ENCODE assay signal across 1 cellular context in the genomic region with DNA sequence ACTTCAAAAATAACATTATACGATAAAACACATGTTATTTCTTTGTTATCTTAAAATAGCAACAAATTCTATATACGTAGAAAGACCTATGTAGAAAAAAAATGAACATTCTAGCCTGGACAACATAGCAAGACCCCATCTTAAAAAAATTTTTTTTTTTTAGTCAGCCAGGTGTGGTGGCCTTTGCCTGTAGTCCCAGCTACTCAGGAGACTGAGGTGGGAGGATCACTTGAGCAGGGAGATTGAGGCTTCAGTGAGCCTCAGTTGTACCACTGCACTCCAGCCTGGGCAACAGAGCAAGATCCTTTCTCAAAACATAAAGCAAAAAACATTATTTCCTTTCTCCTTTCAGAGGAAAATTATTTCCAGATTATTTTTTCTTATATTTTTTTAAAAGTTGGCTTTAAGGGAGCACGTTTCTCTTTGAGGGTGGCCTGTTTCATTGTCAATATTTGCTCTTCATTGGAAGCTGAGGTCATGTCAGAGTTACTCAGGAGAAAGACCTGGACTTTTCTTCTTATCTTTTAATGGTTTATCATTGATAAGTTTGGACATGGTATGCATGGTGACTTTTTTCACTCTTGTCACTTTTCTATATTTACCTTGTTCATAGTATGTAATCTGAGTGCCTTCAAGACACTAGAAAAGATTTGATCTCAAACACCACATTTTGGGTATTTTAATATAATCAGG.
A peak's percentile ranks its signal among the peaks of the same experiment; 100 is the strongest.
TF ChIP-seq lines count a peak whose summit lies in the region.

No MANE protein-coding gene starts in this region.

TF ChIP-seq in HepG2, 621 proteins besides CTCF, POLR2A, EP300 and RAD21 (continued from another document and continues in another):
- TF ChIP-seq, protein P1, sequence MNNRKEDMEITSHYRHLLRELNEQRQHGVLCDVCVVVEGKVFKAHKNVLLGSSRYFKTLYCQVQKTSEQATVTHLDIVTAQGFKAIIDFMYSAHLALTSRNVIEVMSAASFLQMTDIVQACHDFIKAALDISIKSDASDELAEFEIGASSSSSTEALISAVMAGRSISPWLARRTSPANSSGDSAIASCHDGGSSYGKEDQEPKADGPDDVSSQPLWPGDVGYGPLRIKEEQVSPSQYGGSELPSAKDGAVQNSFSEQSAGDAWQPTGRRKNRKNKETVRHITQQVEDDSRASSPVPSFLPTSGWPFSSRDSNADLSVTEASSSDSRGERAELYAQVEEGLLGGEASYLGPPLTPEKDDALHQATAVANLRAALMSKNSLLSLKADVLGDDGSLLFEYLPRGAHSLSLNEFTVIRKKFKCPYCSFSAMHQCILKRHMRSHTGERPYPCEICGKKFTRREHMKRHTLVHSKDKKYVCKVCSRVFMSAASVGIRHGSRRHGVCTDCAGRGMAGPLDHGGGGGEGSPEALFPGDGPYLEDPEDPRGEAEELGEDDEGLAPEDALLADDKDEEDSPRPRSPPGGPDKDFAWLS (CRISPR knock-in tag; IDR thresholded peaks at IDR 0.05; ENCODE audit: borderline replicate concordance): no peak
- TF ChIP-seq NFIC (IDR thresholded peaks at IDR 0.05; ENCODE audit: low read length): peak; percentile 56; the same call in 1 of the 2 replicates
- peak; percentile 92 for TF ChIP-seq ZMYM3 (CRISPR knock-in tag; IDR thresholded peaks at IDR 0.05)
- TF ChIP-seq, protein P2, sequence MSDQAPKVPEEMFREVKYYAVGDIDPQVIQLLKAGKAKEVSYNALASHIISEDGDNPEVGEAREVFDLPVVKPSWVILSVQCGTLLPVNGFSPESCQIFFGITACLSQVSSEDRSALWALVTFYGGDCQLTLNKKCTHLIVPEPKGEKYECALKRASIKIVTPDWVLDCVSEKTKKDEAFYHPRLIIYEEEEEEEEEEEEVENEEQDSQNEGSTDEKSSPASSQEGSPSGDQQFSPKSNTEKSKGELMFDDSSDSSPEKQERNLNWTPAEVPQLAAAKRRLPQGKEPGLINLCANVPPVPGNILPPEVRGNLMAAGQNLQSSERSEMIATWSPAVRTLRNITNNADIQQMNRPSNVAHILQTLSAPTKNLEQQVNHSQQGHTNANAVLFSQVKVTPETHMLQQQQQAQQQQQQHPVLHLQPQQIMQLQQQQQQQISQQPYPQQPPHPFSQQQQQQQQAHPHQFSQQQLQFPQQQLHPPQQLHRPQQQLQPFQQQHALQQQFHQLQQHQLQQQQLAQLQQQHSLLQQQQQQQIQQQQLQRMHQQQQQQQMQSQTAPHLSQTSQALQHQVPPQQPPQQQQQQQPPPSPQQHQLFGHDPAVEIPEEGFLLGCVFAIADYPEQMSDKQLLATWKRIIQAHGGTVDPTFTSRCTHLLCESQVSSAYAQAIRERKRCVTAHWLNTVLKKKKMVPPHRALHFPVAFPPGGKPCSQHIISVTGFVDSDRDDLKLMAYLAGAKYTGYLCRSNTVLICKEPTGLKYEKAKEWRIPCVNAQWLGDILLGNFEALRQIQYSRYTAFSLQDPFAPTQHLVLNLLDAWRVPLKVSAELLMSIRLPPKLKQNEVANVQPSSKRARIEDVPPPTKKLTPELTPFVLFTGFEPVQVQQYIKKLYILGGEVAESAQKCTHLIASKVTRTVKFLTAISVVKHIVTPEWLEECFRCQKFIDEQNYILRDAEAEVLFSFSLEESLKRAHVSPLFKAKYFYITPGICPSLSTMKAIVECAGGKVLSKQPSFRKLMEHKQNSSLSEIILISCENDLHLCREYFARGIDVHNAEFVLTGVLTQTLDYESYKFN (CRISPR knock-in tag; conservative IDR thresholded peaks at IDR 0.05): peak; percentile 67
- TF ChIP-seq FOXA3 (CRISPR knock-in tag; IDR thresholded peaks at IDR 0.05): peak; percentile 89
- no peak for TF ChIP-seq ZNF335 (CRISPR knock-in tag; IDR thresholded peaks at IDR 0.05)
- TF ChIP-seq, protein P3, sequence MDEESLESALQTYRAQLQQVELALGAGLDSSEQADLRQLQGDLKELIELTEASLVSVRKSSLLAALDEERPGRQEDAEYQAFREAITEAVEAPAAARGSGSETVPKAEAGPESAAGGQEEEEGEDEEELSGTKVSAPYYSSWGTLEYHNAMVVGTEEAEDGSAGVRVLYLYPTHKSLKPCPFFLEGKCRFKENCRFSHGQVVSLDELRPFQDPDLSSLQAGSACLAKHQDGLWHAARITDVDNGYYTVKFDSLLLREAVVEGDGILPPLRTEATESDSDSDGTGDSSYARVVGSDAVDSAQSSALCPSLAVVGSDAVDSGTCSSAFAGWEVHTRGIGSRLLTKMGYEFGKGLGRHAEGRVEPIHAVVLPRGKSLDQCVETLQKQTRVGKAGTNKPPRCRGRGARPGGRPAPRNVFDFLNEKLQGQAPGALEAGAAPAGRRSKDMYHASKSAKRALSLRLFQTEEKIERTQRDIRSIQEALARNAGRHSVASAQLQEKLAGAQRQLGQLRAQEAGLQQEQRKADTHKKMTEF (CRISPR knock-in tag; IDR thresholded peaks at IDR 0.05): 0 out of 2 replicates have a peak, but pooled peaks have one; percentile 25
- TF ChIP-seq, protein P4, sequence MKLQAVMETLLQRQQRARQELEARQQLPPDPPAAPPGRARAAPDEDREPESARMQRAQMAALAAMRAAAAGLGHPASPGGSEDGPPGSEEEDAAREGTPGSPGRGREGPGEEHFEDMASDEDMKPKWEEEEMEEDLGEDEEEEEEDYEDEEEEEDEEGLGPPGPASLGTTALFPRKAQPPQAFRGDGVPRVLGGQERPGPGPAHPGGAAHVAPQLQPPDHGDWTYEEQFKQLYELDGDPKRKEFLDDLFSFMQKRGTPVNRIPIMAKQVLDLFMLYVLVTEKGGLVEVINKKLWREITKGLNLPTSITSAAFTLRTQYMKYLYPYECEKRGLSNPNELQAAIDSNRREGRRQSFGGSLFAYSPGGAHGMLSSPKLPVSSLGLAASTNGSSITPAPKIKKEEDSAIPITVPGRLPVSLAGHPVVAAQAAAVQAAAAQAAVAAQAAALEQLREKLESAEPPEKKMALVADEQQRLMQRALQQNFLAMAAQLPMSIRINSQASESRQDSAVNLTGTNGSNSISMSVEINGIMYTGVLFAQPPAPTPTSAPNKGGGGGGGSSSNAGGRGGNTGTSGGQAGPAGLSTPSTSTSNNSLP (IDR thresholded peaks at IDR 0.05; ENCODE audit: low read depth, low read length): 0 out of 2 replicates have a peak, but pooled peaks have one; percentile 59
- 0 out of 2 replicates have a peak, but pooled peaks have one; percentile 24 for TF ChIP-seq SIX4 (CRISPR knock-in tag; IDR thresholded peaks at IDR 0.05)
- peak; percentile 56; the same call in 1 of the 2 replicates for TF ChIP-seq NR2F2 (IDR thresholded peaks at IDR 0.05; ENCODE audit: borderline replicate concordance, low read depth)
- TF ChIP-seq TAF1 (CRISPR knock-in tag; IDR thresholded peaks at IDR 0.05): no peak
- peak; percentile 84 for TF ChIP-seq GATAD2A (CRISPR knock-in tag; IDR thresholded peaks at IDR 0.05)
- peak; percentile 39 for TF ChIP-seq HDAC2 (CRISPR knock-in tag; IDR thresholded peaks at IDR 0.05)
- TF ChIP-seq, protein P5, sequence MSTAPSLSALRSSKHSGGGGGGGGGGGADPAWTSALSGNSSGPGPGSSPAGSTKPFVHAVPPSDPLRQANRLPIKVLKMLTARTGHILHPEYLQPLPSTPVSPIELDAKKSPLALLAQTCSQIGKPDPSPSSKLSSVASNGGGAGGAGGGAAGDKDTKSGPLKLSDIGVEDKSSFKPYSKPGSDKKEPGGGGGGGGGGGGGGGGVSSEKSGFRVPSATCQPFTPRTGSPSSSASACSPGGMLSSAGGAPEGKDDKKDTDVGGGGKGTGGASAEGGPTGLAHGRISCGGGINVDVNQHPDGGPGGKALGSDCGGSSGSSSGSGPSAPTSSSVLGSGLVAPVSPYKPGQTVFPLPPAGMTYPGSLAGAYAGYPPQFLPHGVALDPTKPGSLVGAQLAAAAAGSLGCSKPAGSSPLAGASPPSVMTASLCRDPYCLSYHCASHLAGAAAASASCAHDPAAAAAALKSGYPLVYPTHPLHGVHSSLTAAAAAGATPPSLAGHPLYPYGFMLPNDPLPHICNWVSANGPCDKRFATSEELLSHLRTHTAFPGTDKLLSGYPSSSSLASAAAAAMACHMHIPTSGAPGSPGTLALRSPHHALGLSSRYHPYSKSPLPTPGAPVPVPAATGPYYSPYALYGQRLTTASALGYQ (CRISPR knock-in tag; IDR thresholded peaks at IDR 0.05): 0 out of 2 replicates have a peak, but pooled peaks have one; percentile 22
- TF ChIP-seq FOXK1 (CRISPR knock-in tag; IDR thresholded peaks at IDR 0.05; ENCODE audit: borderline replicate concordance, low read depth): 0 out of 2 replicates have a peak, but pooled peaks have one; percentile 18
- TF ChIP-seq, protein P6, sequence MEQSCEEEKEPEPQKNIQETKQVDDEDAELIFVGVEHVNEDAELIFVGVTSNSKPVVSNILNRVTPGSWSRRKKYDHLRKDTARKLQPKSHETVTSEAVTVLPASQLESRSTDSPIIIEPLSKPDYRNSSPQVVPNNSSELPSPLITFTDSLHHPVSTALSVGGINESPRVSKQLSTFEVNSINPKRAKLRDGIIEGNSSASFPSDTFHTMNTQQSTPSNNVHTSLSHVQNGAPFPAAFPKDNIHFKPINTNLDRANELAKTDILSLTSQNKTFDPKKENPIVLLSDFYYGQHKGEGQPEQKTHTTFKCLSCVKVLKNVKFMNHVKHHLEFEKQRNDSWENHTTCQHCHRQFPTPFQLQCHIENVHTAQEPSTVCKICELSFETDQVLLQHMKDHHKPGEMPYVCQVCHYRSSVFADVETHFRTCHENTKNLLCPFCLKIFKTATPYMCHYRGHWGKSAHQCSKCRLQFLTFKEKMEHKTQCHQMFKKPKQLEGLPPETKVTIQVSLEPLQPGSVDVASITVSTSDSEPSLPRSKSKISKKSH (CRISPR knock-in tag; IDR thresholded peaks at IDR 0.05; ENCODE audit: borderline replicate concordance): no peak
- TF ChIP-seq BCL6 (CRISPR knock-in tag; IDR thresholded peaks at IDR 0.05): peak; percentile 49; the same call in 1 of the 2 replicates
- TF ChIP-seq DPF2 (CRISPR knock-in tag; IDR thresholded peaks at IDR 0.05; ENCODE audit: borderline replicate concordance, low read depth): 0 out of 2 replicates have a peak, but pooled peaks have one; percentile 29
- TF ChIP-seq SIX1 (CRISPR knock-in tag; IDR thresholded peaks at IDR 0.05; ENCODE audit: borderline replicate concordance): peak; percentile 83
- TF ChIP-seq, protein P7, sequence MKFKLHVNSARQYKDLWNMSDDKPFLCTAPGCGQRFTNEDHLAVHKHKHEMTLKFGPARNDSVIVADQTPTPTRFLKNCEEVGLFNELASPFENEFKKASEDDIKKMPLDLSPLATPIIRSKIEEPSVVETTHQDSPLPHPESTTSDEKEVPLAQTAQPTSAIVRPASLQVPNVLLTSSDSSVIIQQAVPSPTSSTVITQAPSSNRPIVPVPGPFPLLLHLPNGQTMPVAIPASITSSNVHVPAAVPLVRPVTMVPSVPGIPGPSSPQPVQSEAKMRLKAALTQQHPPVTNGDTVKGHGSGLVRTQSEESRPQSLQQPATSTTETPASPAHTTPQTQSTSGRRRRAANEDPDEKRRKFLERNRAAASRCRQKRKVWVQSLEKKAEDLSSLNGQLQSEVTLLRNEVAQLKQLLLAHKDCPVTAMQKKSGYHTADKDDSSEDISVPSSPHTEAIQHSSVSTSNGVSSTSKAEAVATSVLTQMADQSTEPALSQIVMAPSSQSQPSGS (CRISPR knock-in tag; IDR thresholded peaks at IDR 0.05): peak; percentile 69; the same call in 1 of the 2 replicates
- no peak for TF ChIP-seq ZBTB8A (CRISPR knock-in tag; IDR thresholded peaks at IDR 0.05; ENCODE audit: borderline replicate concordance, low read depth)
- TF ChIP-seq TCF7 (IDR thresholded peaks at IDR 0.05; ENCODE audit: low read depth): peak; percentile 61
- no peak for TF ChIP-seq SOX13 (IDR thresholded peaks at IDR 0.05)
- TF ChIP-seq SOX13 (CRISPR knock-in tag; conservative IDR thresholded peaks at IDR 0.05 in 1 of 2, IDR thresholded peaks at IDR 0.05 in 1 of 2): peak in 1 of 2 experiments; percentile 67; a peak in 2 of 4 replicates
- TF ChIP-seq, protein P8, sequence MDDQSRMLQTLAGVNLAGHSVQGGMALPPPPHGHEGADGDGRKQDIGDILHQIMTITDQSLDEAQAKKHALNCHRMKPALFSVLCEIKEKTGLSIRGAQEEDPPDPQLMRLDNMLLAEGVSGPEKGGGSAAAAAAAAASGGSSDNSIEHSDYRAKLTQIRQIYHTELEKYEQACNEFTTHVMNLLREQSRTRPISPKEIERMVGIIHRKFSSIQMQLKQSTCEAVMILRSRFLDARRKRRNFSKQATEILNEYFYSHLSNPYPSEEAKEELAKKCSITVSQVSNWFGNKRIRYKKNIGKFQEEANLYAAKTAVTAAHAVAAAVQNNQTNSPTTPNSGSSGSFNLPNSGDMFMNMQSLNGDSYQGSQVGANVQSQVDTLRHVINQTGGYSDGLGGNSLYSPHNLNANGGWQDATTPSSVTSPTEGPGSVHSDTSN (CRISPR knock-in tag; IDR thresholded peaks at IDR 0.05; ENCODE audit: borderline replicate concordance): 0 out of 2 replicates have a peak, but pooled peaks have one; percentile 22
- TF ChIP-seq FOXA1 (IDR thresholded peaks at IDR 0.05): 0 out of 2 replicates have a peak, but pooled peaks have one; percentile 61
- TF ChIP-seq FOXA1 (CRISPR knock-in tag; IDR thresholded peaks at IDR 0.05): peak; percentile 69
- no peak for TF ChIP-seq ZNF431 (CRISPR knock-in tag; IDR thresholded peaks at IDR 0.05; ENCODE audit: borderline replicate concordance, low read depth)
- TF ChIP-seq TBX2 (CRISPR knock-in tag; IDR thresholded peaks at IDR 0.05; ENCODE audit: borderline replicate concordance): no peak
- TF ChIP-seq ZNF616 (CRISPR knock-in tag; IDR thresholded peaks at IDR 0.05; ENCODE audit: low read depth): no peak
- TF ChIP-seq, protein P9, sequence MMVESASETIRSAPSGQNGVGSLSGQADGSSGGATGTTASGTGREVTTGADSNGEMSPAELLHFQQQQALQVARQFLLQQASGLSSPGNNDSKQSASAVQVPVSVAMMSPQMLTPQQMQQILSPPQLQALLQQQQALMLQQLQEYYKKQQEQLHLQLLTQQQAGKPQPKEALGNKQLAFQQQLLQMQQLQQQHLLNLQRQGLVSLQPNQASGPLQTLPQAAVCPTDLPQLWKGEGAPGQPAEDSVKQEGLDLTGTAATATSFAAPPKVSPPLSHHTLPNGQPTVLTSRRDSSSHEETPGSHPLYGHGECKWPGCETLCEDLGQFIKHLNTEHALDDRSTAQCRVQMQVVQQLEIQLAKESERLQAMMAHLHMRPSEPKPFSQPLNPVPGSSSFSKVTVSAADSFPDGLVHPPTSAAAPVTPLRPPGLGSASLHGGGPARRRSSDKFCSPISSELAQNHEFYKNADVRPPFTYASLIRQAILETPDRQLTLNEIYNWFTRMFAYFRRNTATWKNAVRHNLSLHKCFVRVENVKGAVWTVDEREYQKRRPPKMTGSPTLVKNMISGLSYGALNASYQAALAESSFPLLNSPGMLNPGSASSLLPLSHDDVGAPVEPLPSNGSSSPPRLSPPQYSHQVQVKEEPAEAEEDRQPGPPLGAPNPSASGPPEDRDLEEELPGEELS (CRISPR knock-in tag; IDR thresholded peaks at IDR 0.05): peak; percentile 62; the same call in 1 of the 2 replicates
